Comparison of ENCODE assay signal across 19 cellular contexts in the genomic region with DNA sequence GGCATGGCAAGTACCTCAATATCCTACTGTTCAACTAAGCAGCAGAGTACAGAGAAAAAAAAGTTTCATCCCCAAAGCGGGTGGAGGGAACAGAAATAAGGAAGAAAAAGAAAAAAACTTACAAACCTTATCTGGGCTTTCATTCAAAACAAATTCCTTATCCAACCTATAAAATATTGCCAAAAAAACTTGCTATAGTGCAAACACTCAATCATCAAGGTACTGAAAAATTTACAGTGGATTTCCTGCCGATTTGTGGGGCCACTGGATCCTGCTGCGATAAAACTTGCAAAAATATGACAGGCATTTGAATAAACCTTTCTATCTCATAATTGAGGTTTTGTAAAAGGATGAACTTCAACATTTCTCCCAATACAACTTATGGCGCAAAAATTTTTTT.
DNase-seq lines count a peak whose midpoint lies in the region; ATAC-seq and TF ChIP-seq lines count a peak whose summit lies in the region.
"Had no signal": no experiment of that assay in that cellular context is flagged by ENCODE, and none has a peak within 500 bp of the region (broad histone marks: within the 10 kb centered on the region; RNA-seq: fewer than 3 reads in every experiment).

No MANE protein-coding gene starts in this region.

- H3K27ac ChIP-seq in cardiac muscle cell (peak overlapping the region; percentile 49), heart right ventricle (no peak overlapping the region)
- H3K27ac ChIP-seq: 22Rv1; A549; BLaER1 treated with 17β-estradiol and CSF1 and Interleukin-3, amounts not matched to agents 10 nM and 100 nM; C4-2B had no signal

- TF ChIP-seq CTCF in cardiac muscle cell (IDR thresholded peaks at IDR 0.05; ENCODE audit: low read depth, low read length) (no peak), heart right ventricle (IDR thresholded peaks at IDR 0.05) (no peak), endothelial cell (IDR thresholded peaks at IDR 0.05; ENCODE audit: unreplicated experiment) (no peak), nephron (IDR thresholded peaks at IDR 0.05; ENCODE audit: unreplicated experiment in 3 of 3) (no peak)

- H3K36me3 ChIP-seq in cardiac muscle cell: no peaks in the 10 kb centered on the region
- no peaks in the 10 kb centered on the region for H3K36me3 ChIP-seq in heart right ventricle
- H3K36me3 ChIP-seq: BLaER1 treated with 17β-estradiol and CSF1 and Interleukin-3, amounts not matched to agents 10 nM and 100 nM had no signal

- H3K4me3 ChIP-seq in cardiac muscle cell (no peak overlapping the region), heart right ventricle (no peak overlapping the region)
- H3K4me3 ChIP-seq: A549; BLaER1 treated with 17β-estradiol and CSF1 and Interleukin-3, amounts not matched to agents 10 nM and 100 nM had no signal

- DNase-seq in cardiac muscle cell (ENCODE audit: low read depth in 1 of 2, low spot score in 1 of 2) (no peak), heart right ventricle (no peak), endothelial cell (ENCODE audit: low spot score) (no peak), amygdala (lab: John Stamatoyannopoulos, UW) (no peak), putamen (ENCODE audit: low spot score) (no peak)
- no peak for DNase-seq in activated CD8-positive, alpha-beta memory T cell treated with anti-CD3 and anti-CD28 coated beads, Interleukin-2, amount 50 U/mL, for 4 hours
- DNase-seq: AML-193; Caco-2; Calu3; CD4-positive, alpha-beta T cell; CD8-positive, alpha-beta T cell; DMS79 treated with DMSO at 0.1 percent for 48 hours; GF-D8 had no signal

- ATAC-seq in heart right ventricle: no peak
- ATAC-seq: A549; CD8-positive, alpha-beta T cell had no signal

- H3K4me1 ChIP-seq in cardiac muscle cell (ENCODE audit: low read depth) (peaks cover 42% of the 10 kb centered on the region), heart right ventricle (peaks cover 0 to 29% (median 19%) of the 10 kb centered on the region in 9 donors)
- H3K4me1 ChIP-seq: A549; BLaER1 treated with 17β-estradiol and CSF1 and Interleukin-3, amounts not matched to agents 10 nM and 100 nM; Caco-2 had no signal

- H3K9me3 Mint-ChIP-seq in endothelial cell (ENCODE audit: unreplicated experiment) (no peaks in the 10 kb centered on the region), nephron (peaks cover 22% of the 10 kb centered on the region)
- H3K9me3 Mint-ChIP-seq: CD8-positive, alpha-beta T cell had no signal

- H3K36me3 Mint-ChIP-seq in endothelial cell (ENCODE audit: low read depth, unreplicated experiment) (peaks cover 52% of the 10 kb centered on the region), nephron (ENCODE audit: low read depth) (peaks cover 33% of the 10 kb centered on the region)
- H3K36me3 Mint-ChIP-seq: CD8-positive, alpha-beta T cell had no signal

- H3K4me1 Mint-ChIP-seq in endothelial cell (ENCODE audit: unreplicated experiment) (peaks cover 75% of the 10 kb centered on the region), nephron (peaks cover 54% of the 10 kb centered on the region)
- H3K4me1 Mint-ChIP-seq: B cell had no signal

- intact Hi-C loops in heart right ventricle (cut with DNase I): loop anchor here in 2 of 10 donors (5.0 kb wide), 2 partner anchors 38 to 43 kb away; no protein-coding TSS in a partner anchor

- H3K4me3 Mint-ChIP-seq in endothelial cell (ENCODE audit: unreplicated experiment) (peak overlapping the region; percentile 62), nephron (peak overlapping the region in 1 of 3 experiments; percentile 13)
- H3K4me3 Mint-ChIP-seq: B cell; CD4-positive, alpha-beta T cell; CD8-positive, alpha-beta T cell had no signal

- WGBS in heart right ventricle, 2 donors: 89 to 95% methylated on average over 4 of the region's 4 CpGs

- no peaks in the 10 kb centered on the region for H3K9me3 ChIP-seq in cardiac muscle cell (ENCODE audit: low read depth)
- peaks cover 0 to 5% (median 0%) of the 10 kb centered on the region in 11 donors for H3K9me3 ChIP-seq in heart right ventricle
- H3K9me3 ChIP-seq: A549; BLaER1 treated with 17β-estradiol and CSF1 and Interleukin-3, amounts not matched to agents 10 nM and 100 nM; Caco-2 had no signal

- peak overlapping the region; percentile 93 for H3K27ac Mint-ChIP-seq in endothelial cell (ENCODE audit: unreplicated experiment)
- H3K27ac Mint-ChIP-seq in nephron: peak overlapping the region; percentile 81 to 93 (median 84)
- H3K27ac Mint-ChIP-seq: B cell; CD4-positive, alpha-beta T cell; CD8-positive, alpha-beta T cell had no signal

- H3K27me3 ChIP-seq in cardiac muscle cell (no peaks in the 10 kb centered on the region), heart right ventricle (no peaks in the 10 kb centered on the region)
- H3K27me3 ChIP-seq: BLaER1 treated with 17β-estradiol and CSF1 and Interleukin-3, amounts not matched to agents 10 nM and 100 nM had no signal

- H3K27me3 Mint-ChIP-seq in endothelial cell (ENCODE audit: unreplicated experiment): peaks cover 3% of the 10 kb centered on the region
- no peaks in the 10 kb centered on the region for H3K27me3 Mint-ChIP-seq in nephron (ENCODE audit: low read depth)
- H3K27me3 Mint-ChIP-seq: CD4-positive, alpha-beta T cell had no signal
